Comparison of ENCODE assay signal across 12 cellular contexts in the genomic region with DNA sequence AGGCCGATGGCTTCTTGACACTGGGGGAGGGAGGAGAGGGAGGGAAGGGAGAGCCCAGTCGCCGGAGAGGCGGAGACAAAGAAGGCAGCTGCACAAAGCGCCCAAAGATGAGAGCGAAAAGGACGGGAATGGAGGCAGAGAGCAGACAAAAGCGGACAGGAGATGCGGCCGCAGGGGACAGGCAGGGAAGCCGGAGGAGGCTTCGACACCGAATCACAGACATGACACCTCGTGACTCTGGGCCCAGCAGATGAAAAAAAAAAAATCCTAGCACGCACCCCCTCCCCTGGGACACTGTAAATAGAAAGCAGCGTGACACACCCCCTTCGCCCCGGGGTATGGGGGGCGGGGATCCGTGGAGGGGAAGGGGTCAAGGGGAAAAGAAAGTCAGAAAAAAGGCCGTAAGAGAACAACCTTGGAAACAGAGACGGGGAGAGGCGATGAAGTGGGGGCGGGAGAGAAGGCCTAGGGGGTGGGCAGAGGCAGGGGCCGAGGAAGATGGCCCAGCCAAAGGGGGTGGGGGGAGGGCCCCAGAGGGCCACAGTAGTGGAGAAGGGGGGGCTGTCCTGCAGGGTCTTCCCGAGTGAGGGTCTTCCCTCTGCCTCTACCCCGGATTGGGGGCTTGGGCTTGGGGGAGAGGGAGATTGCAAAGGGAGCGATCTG. TPM values are rescaled to one million over a fixed set of nuclear protein-coding genes. Genes with fewer than 3 reads are reported as not detected.
A peak's percentile ranks its signal among the peaks of the same experiment; 100 is the strongest.
DNase-seq lines count a peak whose midpoint lies in the region; ATAC-seq and TF ChIP-seq lines count a peak whose summit lies in the region.
"Had no signal": no experiment of that assay in that cellular context is flagged by ENCODE, and none has a peak within 500 bp of the region (broad histone marks: within the 10 kb centered on the region; RNA-seq: fewer than 3 reads in every experiment).

No MANE protein-coding gene starts in this region.

- H3K36me3 ChIP-seq in mammary epithelial cell (ENCODE audit: insufficient read depth, low read length) (no peaks in the 10 kb centered on the region), neural progenitor cell (no peaks in the 10 kb centered on the region)
- H3K36me3 ChIP-seq: esophagus squamous epithelium had no signal

- peaks cover 14% of the 10 kb centered on the region for H3K4me1 Mint-ChIP-seq in neural progenitor cell

- in situ Hi-C loops in mammary epithelial cell (cut with MboI; ENCODE audit: low sequenced_read_pairs in 2 of 2), result no loop called here

- no peaks in the 10 kb centered on the region for H3K36me3 Mint-ChIP-seq in neural progenitor cell

- no peak for TF ChIP-seq POLR2A in NB4 (IDR thresholded peaks at IDR 0.05; ENCODE audit: extremely low read depth, insufficient read length)

- H3K4me2 ChIP-seq in mammary epithelial cell (ENCODE audit: insufficient read depth, low read depth, low read length) (peak overlapping the region; percentile 49), neural progenitor cell (peak overlapping the region; percentile 98)

- H3K9ac ChIP-seq in mammary epithelial cell (ENCODE audit: insufficient read depth, low read length), result no peak overlapping the region
- no peak overlapping the region for H3K9ac ChIP-seq in neural progenitor cell

- no peak for ATAC-seq in GM18517 (IDR thresholded peaks at IDR 0.05; ENCODE audit: unreplicated experiment)

- TF ChIP-seq CTCF in NB4 (IDR thresholded peaks at IDR 0.05; ENCODE audit: low read depth, low read length), result no peak
- no peak for TF ChIP-seq CTCF in mammary epithelial cell (conservative IDR thresholded peaks at IDR 0.05 in 1 of 2, IDR thresholded peaks at IDR 0.05 in 1 of 2; ENCODE audit: extremely low read depth in 1 of 2, insufficient read depth in 1 of 2, low read depth in 1 of 2, low read length in 2 of 2)
- TF ChIP-seq CTCF in neural progenitor cell (IDR thresholded peaks at IDR 0.05), result no peak

- no peak overlapping the region for H3K4me3 ChIP-seq in NB4 (ENCODE audit: low read depth, low read length)
- H3K4me3 ChIP-seq in mammary epithelial cell (replicated peaks in 1 of 3; ENCODE audit: insufficient read depth in 1 of 3, low read depth in 2 of 3, low read length in 3 of 3), result no peak overlapping the region
- peak overlapping the region; percentile 70 for H3K4me3 ChIP-seq in neural progenitor cell

- no peak overlapping the region for H3K27ac Mint-ChIP-seq in neural progenitor cell

- intact Hi-C loops in mammary epithelial cell (cut with micrococcal nuclease), result no loop called here

- BruUV-seq in mammary epithelial cell (replicated peaks; lab: Mats Ljungman, UMichigan), result no TSS peak

- H3K4me3 Mint-ChIP-seq in neural progenitor cell, result peak overlapping the region; percentile 87

- H3K79me2 ChIP-seq in mammary epithelial cell (ENCODE audit: insufficient read depth, low read length) (no peaks in the 10 kb centered on the region), neural progenitor cell (ENCODE audit: low read depth) (no peaks in the 10 kb centered on the region)

- WGBS in mammary epithelial cell (ENCODE audit: low coverage, missing lambda C conversion rate), result 8% methylated on average over 11 of the region's 28 CpGs

- dilution Hi-C loops in mammary epithelial cell (cut with HindIII; ENCODE audit: low sequenced_read_pairs), result loop anchor here (10.0 kb wide), 2 partner anchors 96 to 294 kb away; a partner anchor contains a TSS

- CTCF ChIA-PET in mammary epithelial cell (lab: Charles Lee; ENCODE audit: low non-redundant PET), result no interaction called here

- H3K27ac ChIP-seq in mammary epithelial cell (ENCODE audit: insufficient read depth, low read depth, low read length) (no peak overlapping the region), neural progenitor cell (no peak overlapping the region)
- H3K27ac ChIP-seq: esophagus squamous epithelium had no signal

- peaks cover 21% of the 10 kb centered on the region for H3K27me3 ChIP-seq in mammary epithelial cell (ENCODE audit: insufficient read depth, low read length)
- peaks cover 80% of the 10 kb centered on the region for H3K27me3 ChIP-seq in neural progenitor cell

- H2AFZ ChIP-seq in mammary epithelial cell (ENCODE audit: low read depth, low read length) (no peak overlapping the region), neural progenitor cell (replicated peaks) (peak overlapping the region; percentile 85)

- H3K9me3 Mint-ChIP-seq in neural progenitor cell, result peaks cover 5% of the 10 kb centered on the region

- H3F3A ChIP-seq in neural progenitor cell (ENCODE audit: low read depth), result peaks cover 39% of the 10 kb centered on the region

- H3K9me3 ChIP-seq in mammary epithelial cell (replicated peaks; ENCODE audit: insufficient read depth, low read length) (no peaks in the 10 kb centered on the region), neural progenitor cell (ENCODE audit: low read depth) (no peaks in the 10 kb centered on the region)
- H3K9me3 ChIP-seq: esophagus squamous epithelium had no signal

- H4K20me1 ChIP-seq in mammary epithelial cell (ENCODE audit: insufficient read depth, low read length) (no peaks in the 10 kb centered on the region), neural progenitor cell (ENCODE audit: low read depth) (peaks cover 6% of the 10 kb centered on the region)

- H3K27me3 Mint-ChIP-seq in neural progenitor cell (ENCODE audit: insufficient read depth, low read depth), result peaks cover 60% of the 10 kb centered on the region

- DNase-seq in NCI-H2107 treated with DMSO at 0.1 percent for 48 hours (lab: John Stamatoyannopoulos, UW; ENCODE audit: unreplicated experiment) (peak; percentile 14), NCI-H2107 (lab: John Stamatoyannopoulos, UW) (no peak), NB4 (ENCODE audit: low read depth) (peak; percentile 37), mammary epithelial cell (no peak), neural progenitor cell (ENCODE audit: low spot score) (peak; percentile 81), SKM-1 (lab: John Stamatoyannopoulos, UW; ENCODE audit: unreplicated experiment) (no peak), D341Med (ENCODE audit: low spot score) (no peak)
- DNase-seq: amniotic stem cell; esophagus squamous epithelium; stimulated activated CD4-positive, alpha-beta T cell treated with anti-CD3 and anti-CD28 coated beads, Interleukin-4, amount 100 ng/mL, for 24 hours had no signal

- H3K4me1 ChIP-seq in mammary epithelial cell (ENCODE audit: insufficient read depth, low read length) (peaks cover 6% of the 10 kb centered on the region), neural progenitor cell (peaks cover 14% of the 10 kb centered on the region)

RNA-seq across cellular contexts. Expression of a gene that starts 0.8 kb away (rescaled TPM):
- not detected for total RNA-seq in mammary epithelial cell
- polyA plus RNA-seq in mammary epithelial cell, result not detected
- polyA minus RNA-seq in mammary epithelial cell, result not detected
- total RNA-seq in neural progenitor cell (ENCODE audit: low replicate concordance), result 0.28 TPM in 1 of 2 replicates, not detected in the other
- total RNA-seq: esophagus squamous epithelium, urinary bladder had no signal
- polyA plus RNA-seq: urinary bladder had no signal

RNA-seq across cellular contexts. Expression of a gene that starts 13.9 kb away (rescaled TPM):
- total RNA-seq in mammary epithelial cell (under 1 TPM in 1 of 2 donors, not detected in 1; 0.54 TPM), neural progenitor cell (ENCODE audit: low replicate concordance) (0.65 and 1.6 TPM in 2 replicates)
- 0.08 TPM for polyA plus RNA-seq in mammary epithelial cell
- polyA minus RNA-seq in mammary epithelial cell, result not detected
- total RNA-seq: esophagus squamous epithelium, urinary bladder had no signal

RNA-seq across cellular contexts. Expression of a gene that starts 21.6 kb away (rescaled TPM):
- not detected for total RNA-seq in mammary epithelial cell
- polyA plus RNA-seq in mammary epithelial cell, result not detected
- not detected for polyA minus RNA-seq in mammary epithelial cell
- total RNA-seq in neural progenitor cell (ENCODE audit: low replicate concordance), result not detected in 2 replicates
- total RNA-seq: esophagus squamous epithelium, urinary bladder had no signal
- polyA plus RNA-seq: urinary bladder had no signal

RNA-seq across cellular contexts. Expression of a gene that starts 25.0 kb away (rescaled TPM):
- total RNA-seq in mammary epithelial cell, result 100 to 1,000 TPM; 102 to 107 TPM
- polyA plus RNA-seq in mammary epithelial cell, result 232 TPM
- 172 TPM for polyA minus RNA-seq in mammary epithelial cell
- 74.4 and 94.2 TPM in 2 replicates for total RNA-seq in neural progenitor cell (ENCODE audit: low replicate concordance)

RNA-seq across cellular contexts. Expression of a gene that starts 38.1 kb away (rescaled TPM):
- total RNA-seq in mammary epithelial cell (100 to 1,000 TPM in 1 of 2 donors, 10 to 100 TPM in 1; 84.9 to 133 TPM), neural progenitor cell (ENCODE audit: low replicate concordance) (9.4 and 19.9 TPM in 2 replicates)
- polyA plus RNA-seq in mammary epithelial cell, result 112 TPM
- 152 TPM for polyA minus RNA-seq in mammary epithelial cell

Comparison
In these comparisons a context has a peak if more than half of its experiments do, and no peak if none do; other contexts are left out.
1. DNase-seq: peak in NCI-H2107 treated with DMSO at 0.1 percent for 48 hours (single experiment), NB4 (single experiment) and neural progenitor cell (single experiment); none in NCI-H2107 (single experiment), mammary epithelial cell (single experiment), SKM-1 (single experiment) and D341Med (single experiment).